Comparison of ENCODE assay signal across 31 cellular contexts in the genomic region with DNA sequence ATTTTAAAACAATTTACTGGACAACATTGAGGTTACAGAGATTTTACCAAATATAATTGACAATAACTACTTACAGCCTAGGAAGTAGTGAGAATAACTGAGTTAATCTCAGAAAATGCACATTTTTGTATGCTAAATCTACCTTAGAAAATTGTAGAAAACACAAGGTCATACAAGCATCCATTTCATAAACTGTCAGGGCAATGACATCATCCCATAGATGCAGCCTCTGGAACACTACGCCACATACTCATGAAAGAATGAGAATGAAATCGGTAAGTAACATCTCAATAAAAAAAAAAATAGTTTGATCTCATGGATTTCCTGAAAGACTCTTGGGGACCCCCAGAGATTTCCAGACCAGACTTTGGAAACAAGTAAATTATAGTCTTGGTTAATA. TPM values are rescaled to one million over a fixed set of nuclear protein-coding genes. Genes with fewer than 3 reads are reported as not detected.
"Had no signal": no experiment of that assay in that cellular context is flagged by ENCODE, and none has a peak within 500 bp of the region (broad histone marks: within the 10 kb centered on the region; RNA-seq: fewer than 3 reads in every experiment).

No MANE protein-coding gene starts in this region.

- H3K36me3 ChIP-seq: stomach, suprapubic skin, thoracic aorta, thyroid gland, tibial artery, tibial nerve, transverse colon, upper lobe of left lung, upper lobe of right lung, uterus, vagina had no signal

- H3K9me3 ChIP-seq: stomach, suprapubic skin, testis, thoracic aorta, thyroid gland, tibial artery, tibial nerve, transverse colon, upper lobe of left lung, upper lobe of right lung, uterus, vagina had no signal

- H3K27ac ChIP-seq: stomach, suprapubic skin, testis, thoracic aorta, thyroid gland, tibial artery, tibial nerve, transverse colon, upper lobe of left lung, upper lobe of right lung, uterus, vagina had no signal

- H3K27me3 ChIP-seq: suprapubic skin, testis, thyroid gland, tibial artery, tibial nerve, upper lobe of left lung, vagina had no signal

- DNase-seq: stimulated activated CD4-positive, alpha-beta T cell treated with anti-CD3 and anti-CD28 coated beads, Interleukin-2, amount 100 ng/mL, for 48 hours; stimulated activated CD4-positive, alpha-beta T cell treated with anti-CD3 and anti-CD28 coated beads, Interleukin-4, amount 100 ng/mL, for 1 hour; stimulated activated CD4-positive, alpha-beta T cell treated with anti-CD3 and anti-CD28 coated beads, Interleukin-4, amount 100 ng/mL, for 24 hours; stimulated activated CD4-positive, alpha-beta T cell treated with anti-CD3 and anti-CD28 coated beads, Interleukin-4, amount 100 ng/mL, for 4 hours; stimulated activated CD8-positive, alpha-beta memory T cell treated with anti-CD3 and anti-CD28 coated beads, Interleukin-4, amount 100 ng/mL, for 48 hours; stimulated activated naive B cell treated with anti-CD40 and anti-IgM and Interleukin-4, amounts not matched to agents 10 μg/mL and 1 μg/mL and 100 μg/mL, for 72 hours; stimulated activated naive CD4-positive, alpha-beta T cell; stimulated activated naive CD4-positive, alpha-beta T cell treated with Interleukin-2 at 50 U/mL for 16 hours; stimulated activated naive CD8-positive, alpha-beta T cell treated with anti-CD3 and anti-CD28 coated beads, Interleukin-15, amount 100 ng/mL, for 72 hours; stimulated activated naive CD8-positive, alpha-beta T cell treated with anti-CD3 and anti-CD28 coated beads, Interleukin-15, Interleukin-2, amounts not matched to agents 100 U/mL and 50 U/mL, for 24 hours; stomach; substantia nigra; testis; thyroid gland; tibial artery; transverse colon; upper lobe of left lung; upper lobe of right lung; uterus had no signal

- ATAC-seq: stimulated activated effector memory CD8-positive, alpha-beta T cell treated with anti-CD3 and anti-CD28 coated beads, Interleukin-12 subunit alpha, Interleukin-12 subunit beta, amount 100 ng/mL, for 72 hours; stimulated activated memory B cell treated with anti-CD40 and anti-IgM and Interleukin-4, amounts not matched to agents 10 μg/mL and 1 μg/mL and 100 μg/mL, for 72 hours; stimulated activated naive B cell treated with anti-CD40 and anti-IgM and Interleukin-4, amounts not matched to agents 10 μg/mL and 1 μg/mL and 100 μg/mL, for 72 hours; stimulated activated naive CD8-positive, alpha-beta T cell treated with anti-CD3 and anti-CD28 coated beads, Interleukin-15, amount 100 ng/mL, for 72 hours; stimulated activated naive CD8-positive, alpha-beta T cell treated with anti-CD3 and anti-CD28 coated beads, Interleukin-15, Interleukin-2, amounts not matched to agents 100 U/mL and 50 U/mL, for 24 hours; upper lobe of right lung had no signal

- H3K4me1 ChIP-seq: stomach, suprapubic skin, testis, thyroid gland, tibial artery, tibial nerve, transverse colon, upper lobe of left lung, upper lobe of right lung, uterus, vagina had no signal

- H3K4me3 ChIP-seq: stomach, suprapubic skin, testis, thoracic aorta, thyroid gland, tibial artery, tibial nerve, transverse colon, upper lobe of left lung, upper lobe of right lung, uterus, vagina had no signal

- FAIRE-seq: urothelium cell line had no signal

RNA-seq across cellular contexts. Expression of a gene that starts 28.9 kb away (rescaled TPM):
- total RNA-seq: stomach, subcutaneous adipose tissue, suprapubic skin, temporal lobe, thoracic aorta, thyroid gland, tibial nerve, transverse colon, upper lobe of left lung, upper lobe of right lung, ureter, urinary bladder, uterus, vagina had no signal
- polyA plus RNA-seq: stomach, thymus, urinary bladder had no signal
